2 cellular contexts compared by ENCODE assay signal in genomic region chr11:13183094-13183825, GRCh38.
TF ChIP-seq lines count a peak whose summit lies in the region.

No MANE protein-coding gene starts in this region.

TF ChIP-seq in K562, 482 proteins besides CTCF, POLR2A, EP300 and RAD21 (continued from another document and continues in another):
- TF ChIP-seq, protein P1, sequence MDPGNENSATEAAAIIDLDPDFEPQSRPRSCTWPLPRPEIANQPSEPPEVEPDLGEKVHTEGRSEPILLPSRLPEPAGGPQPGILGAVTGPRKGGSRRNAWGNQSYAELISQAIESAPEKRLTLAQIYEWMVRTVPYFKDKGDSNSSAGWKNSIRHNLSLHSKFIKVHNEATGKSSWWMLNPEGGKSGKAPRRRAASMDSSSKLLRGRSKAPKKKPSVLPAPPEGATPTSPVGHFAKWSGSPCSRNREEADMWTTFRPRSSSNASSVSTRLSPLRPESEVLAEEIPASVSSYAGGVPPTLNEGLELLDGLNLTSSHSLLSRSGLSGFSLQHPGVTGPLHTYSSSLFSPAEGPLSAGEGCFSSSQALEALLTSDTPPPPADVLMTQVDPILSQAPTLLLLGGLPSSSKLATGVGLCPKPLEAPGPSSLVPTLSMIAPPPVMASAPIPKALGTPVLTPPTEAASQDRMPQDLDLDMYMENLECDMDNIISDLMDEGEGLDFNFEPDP (CRISPR knock-in tag; IDR thresholded peaks at IDR 0.05): no peak
- TF ChIP-seq MTA1 (IDR thresholded peaks at IDR 0.05; ENCODE audit: borderline replicate concordance) (no peak), CHD4 (IDR thresholded peaks at IDR 0.05; ENCODE audit: insufficient read depth, insufficient replicate concordance, low read depth, low read length, poor library complexity, severe bottlenecking) (no peak), ATF3 (IDR thresholded peaks at IDR 0.05) (peak; percentile 70), ATF3 (CRISPR knock-in tag; conservative IDR thresholded peaks at IDR 0.05) (no peak)
- TF ChIP-seq, protein P2, sequence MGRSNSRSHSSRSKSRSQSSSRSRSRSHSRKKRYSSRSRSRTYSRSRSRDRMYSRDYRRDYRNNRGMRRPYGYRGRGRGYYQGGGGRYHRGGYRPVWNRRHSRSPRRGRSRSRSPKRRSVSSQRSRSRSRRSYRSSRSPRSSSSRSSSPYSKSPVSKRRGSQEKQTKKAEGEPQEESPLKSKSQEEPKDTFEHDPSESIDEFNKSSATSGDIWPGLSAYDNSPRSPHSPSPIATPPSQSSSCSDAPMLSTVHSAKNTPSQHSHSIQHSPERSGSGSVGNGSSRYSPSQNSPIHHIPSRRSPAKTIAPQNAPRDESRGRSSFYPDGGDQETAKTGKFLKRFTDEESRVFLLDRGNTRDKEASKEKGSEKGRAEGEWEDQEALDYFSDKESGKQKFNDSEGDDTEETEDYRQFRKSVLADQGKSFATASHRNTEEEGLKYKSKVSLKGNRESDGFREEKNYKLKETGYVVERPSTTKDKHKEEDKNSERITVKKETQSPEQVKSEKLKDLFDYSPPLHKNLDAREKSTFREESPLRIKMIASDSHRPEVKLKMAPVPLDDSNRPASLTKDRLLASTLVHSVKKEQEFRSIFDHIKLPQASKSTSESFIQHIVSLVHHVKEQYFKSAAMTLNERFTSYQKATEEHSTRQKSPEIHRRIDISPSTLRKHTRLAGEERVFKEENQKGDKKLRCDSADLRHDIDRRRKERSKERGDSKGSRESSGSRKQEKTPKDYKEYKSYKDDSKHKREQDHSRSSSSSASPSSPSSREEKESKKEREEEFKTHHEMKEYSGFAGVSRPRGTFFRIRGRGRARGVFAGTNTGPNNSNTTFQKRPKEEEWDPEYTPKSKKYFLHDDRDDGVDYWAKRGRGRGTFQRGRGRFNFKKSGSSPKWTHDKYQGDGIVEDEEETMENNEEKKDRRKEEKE (IDR thresholded peaks at IDR 0.05; ENCODE audit: borderline replicate concordance in 1 of 2, control insufficient read depth in 1 of 2, low read depth in 2 of 2, low read length in 1 of 2): no peak
- TF ChIP-seq, protein P3, sequence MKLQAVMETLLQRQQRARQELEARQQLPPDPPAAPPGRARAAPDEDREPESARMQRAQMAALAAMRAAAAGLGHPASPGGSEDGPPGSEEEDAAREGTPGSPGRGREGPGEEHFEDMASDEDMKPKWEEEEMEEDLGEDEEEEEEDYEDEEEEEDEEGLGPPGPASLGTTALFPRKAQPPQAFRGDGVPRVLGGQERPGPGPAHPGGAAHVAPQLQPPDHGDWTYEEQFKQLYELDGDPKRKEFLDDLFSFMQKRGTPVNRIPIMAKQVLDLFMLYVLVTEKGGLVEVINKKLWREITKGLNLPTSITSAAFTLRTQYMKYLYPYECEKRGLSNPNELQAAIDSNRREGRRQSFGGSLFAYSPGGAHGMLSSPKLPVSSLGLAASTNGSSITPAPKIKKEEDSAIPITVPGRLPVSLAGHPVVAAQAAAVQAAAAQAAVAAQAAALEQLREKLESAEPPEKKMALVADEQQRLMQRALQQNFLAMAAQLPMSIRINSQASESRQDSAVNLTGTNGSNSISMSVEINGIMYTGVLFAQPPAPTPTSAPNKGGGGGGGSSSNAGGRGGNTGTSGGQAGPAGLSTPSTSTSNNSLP (IDR thresholded peaks at IDR 0.05; ENCODE audit: borderline replicate concordance, low read depth, low read length): 0 out of 2 replicates have a peak, but pooled peaks have one; percentile 26

TF ChIP-seq in HepG2, 621 proteins besides CTCF, POLR2A, EP300 and RAD21 (continued from another document):
- TF ChIP-seq, protein P4, sequence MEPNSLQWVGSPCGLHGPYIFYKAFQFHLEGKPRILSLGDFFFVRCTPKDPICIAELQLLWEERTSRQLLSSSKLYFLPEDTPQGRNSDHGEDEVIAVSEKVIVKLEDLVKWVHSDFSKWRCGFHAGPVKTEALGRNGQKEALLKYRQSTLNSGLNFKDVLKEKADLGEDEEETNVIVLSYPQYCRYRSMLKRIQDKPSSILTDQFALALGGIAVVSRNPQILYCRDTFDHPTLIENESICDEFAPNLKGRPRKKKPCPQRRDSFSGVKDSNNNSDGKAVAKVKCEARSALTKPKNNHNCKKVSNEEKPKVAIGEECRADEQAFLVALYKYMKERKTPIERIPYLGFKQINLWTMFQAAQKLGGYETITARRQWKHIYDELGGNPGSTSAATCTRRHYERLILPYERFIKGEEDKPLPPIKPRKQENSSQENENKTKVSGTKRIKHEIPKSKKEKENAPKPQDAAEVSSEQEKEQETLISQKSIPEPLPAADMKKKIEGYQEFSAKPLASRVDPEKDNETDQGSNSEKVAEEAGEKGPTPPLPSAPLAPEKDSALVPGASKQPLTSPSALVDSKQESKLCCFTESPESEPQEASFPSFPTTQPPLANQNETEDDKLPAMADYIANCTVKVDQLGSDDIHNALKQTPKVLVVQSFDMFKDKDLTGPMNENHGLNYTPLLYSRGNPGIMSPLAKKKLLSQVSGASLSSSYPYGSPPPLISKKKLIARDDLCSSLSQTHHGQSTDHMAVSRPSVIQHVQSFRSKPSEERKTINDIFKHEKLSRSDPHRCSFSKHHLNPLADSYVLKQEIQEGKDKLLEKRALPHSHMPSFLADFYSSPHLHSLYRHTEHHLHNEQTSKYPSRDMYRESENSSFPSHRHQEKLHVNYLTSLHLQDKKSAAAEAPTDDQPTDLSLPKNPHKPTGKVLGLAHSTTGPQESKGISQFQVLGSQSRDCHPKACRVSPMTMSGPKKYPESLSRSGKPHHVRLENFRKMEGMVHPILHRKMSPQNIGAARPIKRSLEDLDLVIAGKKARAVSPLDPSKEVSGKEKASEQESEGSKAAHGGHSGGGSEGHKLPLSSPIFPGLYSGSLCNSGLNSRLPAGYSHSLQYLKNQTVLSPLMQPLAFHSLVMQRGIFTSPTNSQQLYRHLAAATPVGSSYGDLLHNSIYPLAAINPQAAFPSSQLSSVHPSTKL (CRISPR knock-in tag; IDR thresholded peaks at IDR 0.05): peak; percentile 47; the same call in 1 of the 2 replicates
